Comparison of ENCODE assay signal across 23 cellular contexts in the genomic region with DNA sequence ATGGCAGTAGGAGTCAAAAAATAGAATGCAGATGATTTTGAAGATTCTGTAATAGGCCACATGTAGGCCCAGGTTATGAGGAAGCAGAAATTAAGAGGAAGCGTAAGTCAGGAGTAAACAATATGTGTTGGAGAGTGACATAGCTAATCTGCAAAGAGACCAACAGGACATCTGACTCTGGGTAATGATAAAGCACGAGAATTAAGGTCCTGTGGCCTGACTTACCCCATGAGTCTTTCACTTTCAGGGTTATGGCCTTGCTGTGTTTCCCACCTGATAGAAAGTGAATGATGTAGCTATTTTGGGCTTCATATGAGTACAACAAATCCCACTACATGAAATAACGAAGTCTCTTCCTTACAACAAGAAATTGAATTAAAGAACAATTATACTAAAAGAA.
"Had no signal": no experiment of that assay in that cellular context is flagged by ENCODE, and none has a peak within 500 bp of the region (broad histone marks: within the 10 kb centered on the region; RNA-seq: fewer than 3 reads in every experiment).

No MANE protein-coding gene starts in this region.

- DNase-seq: IMR-90, Karpas-422, KG1, MG63, NCI-H1092, NCI-H1105 treated with DMSO at 0.1 percent for 48 hours, NCI-H1417 treated with DMSO at 0.1 percent for 48 hours, NCI-H146, NCI-H1694 treated with DMSO at 0.1 percent for 48 hours, NCI-H1930, NCI-H2081, NCI-H2107, NCI-H2227 treated with DMSO at 0.1 percent for 48 hours, NCI-H524, NCI-H526 treated with DMSO at 0.1 percent for 48 hours, NCI-H748 treated with DMSO at 0.1 percent for 48 hours, PC-3, SHP77, SK-N-SH, SW 1271, T-cell had no signal

- H3K36me3 ChIP-seq: MG63 had no signal

- FAIRE-seq: HepG2 had no signal

- H3K27me3 ChIP-seq: MG63 had no signal

- ATAC-seq: HepG2, Panc1, PC-3, T-cell had no signal

- H3K4me3 ChIP-seq: MG63 had no signal
